1 cellular context compared by ENCODE assay signal in the genomic region with DNA sequence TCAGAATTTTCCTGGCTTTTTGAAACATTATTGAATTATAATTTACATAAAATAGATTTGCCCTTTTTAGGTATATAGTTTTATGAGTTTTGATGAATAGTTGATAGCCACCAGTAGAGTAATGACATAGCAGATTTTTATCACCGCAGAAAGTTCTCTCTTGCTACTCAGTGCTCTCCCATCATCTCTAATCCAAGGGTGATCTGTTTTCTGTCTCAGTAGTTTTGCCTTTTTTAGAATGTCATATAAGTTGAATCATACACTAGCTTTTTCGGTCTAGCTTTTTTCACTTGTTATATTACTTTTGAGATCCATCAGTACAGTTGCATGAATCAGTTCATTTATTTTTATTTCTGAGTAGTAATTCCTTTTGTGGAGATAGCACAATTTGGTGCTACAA.
TF ChIP-seq lines count a peak whose summit lies in the region.

No MANE protein-coding gene starts in this region.

TF ChIP-seq in K562, 482 proteins besides CTCF, POLR2A, EP300 and RAD21:
- TF ChIP-seq ZNF316 (IDR thresholded peaks at IDR 0.05) (peak; percentile 43), ZNF311 (CRISPR knock-in tag; IDR thresholded peaks at IDR 0.05) (no peak), ZBTB8A (IDR thresholded peaks at IDR 0.05; ENCODE audit: partially characterized antibody) (no peak), BCOR (IDR thresholded peaks at IDR 0.05) (no peak), SMARCA4 (IDR thresholded peaks at IDR 0.05) (0 out of 2 replicates have a peak, but pooled peaks have one; percentile 10), MAFF (IDR thresholded peaks at IDR 0.05; ENCODE audit: low read length) (peak; percentile 60), C11orf30 (IDR thresholded peaks at IDR 0.05; ENCODE audit: low read depth) (peak; percentile 48), ZSCAN32 (CRISPR knock-in tag; IDR thresholded peaks at IDR 0.05) (no peak), ARID1B (IDR thresholded peaks at IDR 0.05) (peak; percentile 27; the same call in 1 of the 2 replicates), ZBTB17 (CRISPR knock-in tag; IDR thresholded peaks at IDR 0.05) (no peak), RBM34 (IDR thresholded peaks at IDR 0.05; ENCODE audit: borderline replicate concordance, insufficient read depth, low read length) (no peak), MAFG (tag; conservative IDR thresholded peaks at IDR 0.05) (peak; percentile 83), KAT7 (CRISPR knock-in tag; IDR thresholded peaks at IDR 0.05; ENCODE audit: borderline replicate concordance) (no peak), MAFK (IDR thresholded peaks at IDR 0.05; ENCODE audit: low read length) (0 out of 2 replicates have a peak, but pooled peaks have one; percentile 18), NFE2 (IDR thresholded peaks at IDR 0.05; ENCODE audit: low read depth) (peak; percentile 85), DPF2 (IDR thresholded peaks at IDR 0.05) (peak; percentile 11), HMGN3 (IDR thresholded peaks at IDR 0.05; ENCODE audit: borderline replicate concordance, extremely low read depth, insufficient read length, low read depth, low read length) (no peak), SMARCE1 (IDR thresholded peaks at IDR 0.05) (peak; percentile 30; the same call in 1 of the 2 replicates)
